15 cellular contexts compared by ENCODE assay signal in the genomic region with DNA sequence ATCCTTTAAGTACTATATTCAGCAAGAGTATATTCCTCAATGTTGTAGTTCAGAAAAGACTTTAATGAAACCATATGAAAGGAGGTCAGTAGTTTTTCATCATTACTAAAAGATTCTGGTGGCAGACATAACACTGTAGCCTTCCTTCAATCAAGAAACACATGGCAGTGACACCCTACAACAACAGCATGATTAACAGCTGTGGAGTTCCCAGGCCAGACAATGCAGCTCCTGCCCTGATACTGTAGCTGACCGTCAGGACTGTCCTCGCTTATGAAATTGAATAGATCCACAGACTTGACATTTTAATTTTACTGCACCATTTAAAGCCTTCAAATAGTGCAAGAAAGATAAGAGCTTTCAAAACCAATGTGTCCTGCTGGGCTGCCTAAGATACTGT.
"Had no signal": no experiment of that assay in that cellular context is flagged by ENCODE, and none has a peak within 500 bp of the region (broad histone marks: within the 10 kb centered on the region; RNA-seq: fewer than 3 reads in every experiment).

No MANE protein-coding gene starts in this region.

- H3K4me3 Mint-ChIP-seq: activated CD4-positive, alpha-beta memory T cell treated with anti-CD3 and anti-CD28 coated beads, Interleukin-2, amount 10 ng/mL, durations not matched to agents 7 days and 5 days; nephron; stimulated activated naive CD8-positive, alpha-beta T cell treated with anti-CD3 and anti-CD28 coated beads, Interleukin-15, amount 100 ng/mL, for 72 hours; T-helper 17 cell had no signal

- H3K4me1 Mint-ChIP-seq: activated CD4-positive, alpha-beta memory T cell treated with anti-CD3 and anti-CD28 coated beads, Interleukin-2, amount 10 ng/mL, durations not matched to agents 7 days and 5 days; nephron; stimulated activated naive CD8-positive, alpha-beta T cell treated with anti-CD3 and anti-CD28 coated beads, Interleukin-15, amount 100 ng/mL, for 72 hours had no signal

- ATAC-seq: activated naive CD4-positive, alpha-beta T cell treated with anti-CD3 and anti-CD28 coated beads, Interleukin-2, amount 50 U/mL, for 72 hours; psoas muscle; right lobe of liver; stimulated activated naive CD8-positive, alpha-beta T cell treated with anti-CD3 and anti-CD28 coated beads, Interleukin-15, amount 100 ng/mL, for 72 hours; T-helper 17 cell; upper lobe of right lung had no signal

- H3K27me3 Mint-ChIP-seq: activated CD4-positive, alpha-beta memory T cell treated with anti-CD3 and anti-CD28 coated beads, Interleukin-2, amount 10 ng/mL, durations not matched to agents 7 days and 5 days; stimulated activated naive CD8-positive, alpha-beta T cell treated with anti-CD3 and anti-CD28 coated beads, Interleukin-15, amount 100 ng/mL, for 72 hours; T-helper 17 cell had no signal

- H3K4me1 ChIP-seq: psoas muscle, right lobe of liver, testis, upper lobe of right lung had no signal

- H3K27me3 ChIP-seq: right lobe of liver, testis, upper lobe of right lung had no signal

- H3K9me3 Mint-ChIP-seq: activated CD4-positive, alpha-beta memory T cell treated with anti-CD3 and anti-CD28 coated beads, Interleukin-2, amount 10 ng/mL, durations not matched to agents 7 days and 5 days; activated naive CD4-positive, alpha-beta T cell treated with anti-CD3 and anti-CD28 coated beads, Interleukin-2, amount 50 U/mL, for 72 hours; nephron; stimulated activated naive CD8-positive, alpha-beta T cell treated with anti-CD3 and anti-CD28 coated beads, Interleukin-15, amount 100 ng/mL, for 72 hours had no signal

- H3K4me3 ChIP-seq: psoas muscle, right lobe of liver, testis, upper lobe of right lung had no signal

- H3K27ac ChIP-seq: psoas muscle, right lobe of liver, testis, upper lobe of right lung, WERI-Rb-1 had no signal

- DNase-seq: activated CD4-positive, alpha-beta memory T cell treated with anti-CD3 and anti-CD28 coated beads, Interleukin-2, amount 10 ng/mL, durations not matched to agents 7 days and 5 days; activated CD4-positive, alpha-beta T cell treated with anti-CD3 and anti-CD28 coated beads for 4 hours; activated effector memory CD4-positive, alpha-beta T cell treated with anti-CD3 and anti-CD28 coated beads, Interleukin-2, amount 50 U/mL, for 16 hours; activated T-cell treated with anti-CD3 and anti-CD28 coated beads, Interleukin-2, amount 50 U/mL, for 48 hours; hypothalamus; occipital lobe; psoas muscle; right lobe of liver; stimulated activated naive CD8-positive, alpha-beta T cell treated with anti-CD3 and anti-CD28 coated beads, Interleukin-15, amount 100 ng/mL, for 72 hours; T-helper 17 cell; testis; upper lobe of right lung; WERI-Rb-1 had no signal

- H3K27ac Mint-ChIP-seq: activated CD4-positive, alpha-beta memory T cell treated with anti-CD3 and anti-CD28 coated beads, Interleukin-2, amount 10 ng/mL, durations not matched to agents 7 days and 5 days; activated naive CD4-positive, alpha-beta T cell treated with anti-CD3 and anti-CD28 coated beads, Interleukin-2, amount 50 U/mL, for 72 hours; nephron; stimulated activated naive CD8-positive, alpha-beta T cell treated with anti-CD3 and anti-CD28 coated beads, Interleukin-15, amount 100 ng/mL, for 72 hours; T-helper 17 cell had no signal

- H3K9me3 ChIP-seq: psoas muscle, right lobe of liver, testis, upper lobe of right lung had no signal
